In the genomic region with DNA sequence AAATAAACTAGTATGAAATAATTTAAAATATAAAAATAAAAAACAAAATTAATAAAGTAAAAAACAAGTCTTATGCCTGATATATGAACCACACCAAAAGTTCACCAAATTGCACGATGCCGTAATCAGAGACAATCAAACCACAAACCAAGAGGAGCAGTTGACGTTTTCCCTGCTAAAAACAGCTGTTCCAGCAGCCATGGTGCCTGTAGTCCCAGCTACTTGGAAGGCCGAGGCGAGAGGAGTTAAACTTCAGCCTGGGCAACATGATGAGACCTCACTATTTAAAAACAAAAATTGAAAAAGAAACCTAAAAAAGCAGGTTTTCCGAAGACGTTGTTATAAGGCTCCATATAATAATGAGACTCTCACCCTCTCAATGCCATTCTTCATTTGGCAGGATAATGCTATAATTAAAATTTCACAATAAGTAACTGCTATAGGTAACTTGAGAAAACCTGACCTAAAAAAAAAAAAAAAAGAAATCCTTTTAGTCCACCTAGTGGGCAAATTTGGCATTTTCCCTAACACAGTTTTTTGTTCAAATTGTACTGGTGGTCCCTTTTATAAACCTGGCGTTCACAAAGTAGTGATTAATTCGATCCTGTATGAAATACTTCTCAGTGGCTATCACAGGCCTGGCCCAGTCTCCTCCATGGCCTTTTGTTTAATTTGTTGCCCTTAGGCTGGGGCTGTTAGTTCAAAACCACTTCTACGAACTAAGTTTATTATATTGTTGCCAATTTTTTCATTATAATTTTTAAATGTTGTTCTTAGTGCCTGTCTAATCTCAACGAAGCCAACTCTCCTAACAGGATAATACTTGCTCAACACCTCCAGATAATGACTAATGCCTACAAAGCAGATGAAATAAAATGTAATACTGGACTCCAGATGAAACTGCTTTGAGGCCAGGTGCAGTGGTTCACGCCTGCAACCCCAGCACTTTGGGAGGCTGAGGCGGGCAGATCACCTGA, we compare ENCODE assay signal across 9 cellular contexts.
DNase-seq lines count a peak whose midpoint lies in the region; ATAC-seq and TF ChIP-seq lines count a peak whose summit lies in the region.
"Had no signal": no experiment of that assay in that cellular context is flagged by ENCODE, and none has a peak within 500 bp of the region (broad histone marks: within the 10 kb centered on the region; RNA-seq: fewer than 3 reads in every experiment).

No MANE protein-coding gene starts in this region.

- H3K27ac Mint-ChIP-seq in type B pancreatic cell: no peak overlapping the region

- H3K4me3 ChIP-seq in KMS-11 (IDR thresholded peaks at IDR 0.05; ENCODE audit: insufficient read depth, low read depth, low read length): no peak overlapping the region
- H3K4me3 ChIP-seq: SK-N-MC had no signal

- H4K20me1 ChIP-seq in KMS-11 (ENCODE audit: insufficient read depth): no peaks in the 10 kb centered on the region

- no peak overlapping the region for H2AFZ ChIP-seq in KMS-11 (ENCODE audit: low read depth)

- peaks cover 3% of the 10 kb centered on the region for H3K9me3 Mint-ChIP-seq in type B pancreatic cell

- H3K36me3 Mint-ChIP-seq in type B pancreatic cell: peaks cover 1% of the 10 kb centered on the region

- no peak overlapping the region for H3K9ac ChIP-seq in KMS-11

- no peaks in the 10 kb centered on the region for H3K27me3 ChIP-seq in KMS-11 (ENCODE audit: insufficient read depth, low read depth)

- peaks cover 23% of the 10 kb centered on the region for H3K4me1 Mint-ChIP-seq in type B pancreatic cell (ENCODE audit: unreplicated experiment)

- DNase-seq in DMS114 treated with DMSO at 0.1 percent for 48 hours (lab: John Stamatoyannopoulos, UW; ENCODE audit: unreplicated experiment) (peak; percentile 19), SKM-1 (lab: John Stamatoyannopoulos, UW; ENCODE audit: unreplicated experiment) (peak; percentile 1), germinal center (ENCODE audit: low spot score) (peak; percentile 29), type B pancreatic cell (ENCODE audit: extremely low spot score, unreplicated experiment) (no peak), left colon (no peak), ecto neural progenitor cell (ENCODE audit: low spot score) (no peak)

- TF ChIP-seq CTCF in KMS-11 (conservative IDR thresholded peaks at IDR 0.05; ENCODE audit: low read depth, low read length) (peak; percentile 73), type B pancreatic cell (conservative IDR thresholded peaks at IDR 0.05) (peak; percentile 87)

- no peak overlapping the region for H3K4me2 ChIP-seq in KMS-11

- no peak for ATAC-seq in GM21529 (IDR thresholded peaks at IDR 0.05; ENCODE audit: unreplicated experiment)
- no peak for ATAC-seq in left colon

- no peak overlapping the region for H3K4me3 Mint-ChIP-seq in type B pancreatic cell

- H3K27ac ChIP-seq in KMS-11: no peak overlapping the region
- H3K27ac ChIP-seq: SK-N-MC had no signal

- no peaks in the 10 kb centered on the region for H3K36me3 ChIP-seq in KMS-11 (ENCODE audit: insufficient read depth)

- H3K27me3 Mint-ChIP-seq in type B pancreatic cell: peaks cover 32% of the 10 kb centered on the region

- intact Hi-C loops in left colon (cut with DNase I, micrococcal nuclease): loop anchor here in 1 of 2 donors (10.0 kb wide), 2 partner anchors 81 to 99 kb away; no protein-coding TSS in a partner anchor

- peaks cover 5% of the 10 kb centered on the region for H3K4me1 ChIP-seq in KMS-11 (ENCODE audit: low read depth, poor library complexity, severe bottlenecking)

- no peaks in the 10 kb centered on the region for H3K79me2 ChIP-seq in KMS-11 (ENCODE audit: insufficient read depth, low read depth)

Comparison
In these comparisons a context has a peak if more than half of its experiments do, and no peak if none do; other contexts are left out.
1. DNase-seq: peak in DMS114 treated with DMSO at 0.1 percent for 48 hours (single experiment), SKM-1 (single experiment) and germinal center (single experiment); none in type B pancreatic cell (single experiment), left colon (0 of 2) and ecto neural progenitor cell (single experiment).